ENCODE assay signal across 8 cellular contexts in genomic region chr5:138213161-138214029, GRCh38. TPM values are rescaled to one million over a fixed set of nuclear protein-coding genes. Genes with fewer than 3 reads are reported as not detected.
A peak's percentile ranks its signal among the peaks of the same experiment; 100 is the strongest.
DNase-seq lines count a peak whose midpoint lies in the region; ATAC-seq lines count a peak whose summit lies in the region.

Gene CDC23, minus strand, starts transcription at chr5:138213323. Its CDS starts 11 bp downstream, at chr5:138213312.

- H3K9me3 Mint-ChIP-seq in dendritic cell treated with granulocyte-macrophage colony-stimulating factor and Interleukin-4, amounts not matched to agents 40 ng/mL and 50 ng/mL, for 4 days: no peaks in the 10 kb centered on the region

- intact Hi-C loops in dendritic cell treated with granulocyte-macrophage colony-stimulating factor and Interleukin-4, amounts not matched to agents 40 ng/mL and 50 ng/mL, for 4 days (cut with micrococcal nuclease): loop anchor here (1.0 kb wide), 1 partner anchor 35 kb away; the partner anchor contains the start of gene BRD8

- DNase-seq in C1 segment of cervical spinal cord (lab: John Stamatoyannopoulos, UW): peak; percentile 35 to 93 (median 86)
- peak; percentile 98 for DNase-seq in NCI-H748 treated with DMSO at 0.1 percent for 48 hours (lab: John Stamatoyannopoulos, UW)
- peak; percentile 71 to 93 for DNase-seq in activated CD4-positive, alpha-beta T cell treated with anti-CD3 and anti-CD28 coated beads, Interleukin-2, amount 50 U/mL, for 24 hours (ENCODE audit: low read depth in 1 of 2, low spot score in 1 of 2)
- peak; percentile 91 for DNase-seq in left lobe of liver (ENCODE audit: low spot score)
- DNase-seq in stimulated activated CD4-positive, alpha-beta T cell treated with anti-CD3 and anti-CD28 coated beads, Interleukin-2, amount 100 ng/mL, for 4 hours (ENCODE audit: low read depth): peak; percentile 86

- peak within 1 kb of the TSS; percentile 92 for H3K27ac Mint-ChIP-seq in dendritic cell treated with granulocyte-macrophage colony-stimulating factor and Interleukin-4, amounts not matched to agents 40 ng/mL and 50 ng/mL, for 4 days

- H3K27me3 Mint-ChIP-seq in dendritic cell treated with granulocyte-macrophage colony-stimulating factor and Interleukin-4, amounts not matched to agents 40 ng/mL and 50 ng/mL, for 4 days: no peaks in the 10 kb centered on the region

- peaks cover 17% of the 10 kb centered on the region for H3K4me1 Mint-ChIP-seq in dendritic cell treated with granulocyte-macrophage colony-stimulating factor and Interleukin-4, amounts not matched to agents 40 ng/mL and 50 ng/mL, for 4 days (ENCODE audit: low read depth)

- peaks cover 25% of the 10 kb centered on the region for H3K36me3 Mint-ChIP-seq in dendritic cell treated with granulocyte-macrophage colony-stimulating factor and Interleukin-4, amounts not matched to agents 40 ng/mL and 50 ng/mL, for 4 days (ENCODE audit: low read depth)

- ATAC-seq in GM19372 (IDR thresholded peaks at IDR 0.05; ENCODE audit: low read depth, unreplicated experiment) (peak; percentile 99), HG03558 (IDR thresholded peaks at IDR 0.05; ENCODE audit: extremely low read depth, unreplicated experiment) (peak; percentile 87), left lobe of liver (peak; percentile 99)

- H3K4me3 Mint-ChIP-seq in dendritic cell treated with granulocyte-macrophage colony-stimulating factor and Interleukin-4, amounts not matched to agents 40 ng/mL and 50 ng/mL, for 4 days: peak within 1 kb of the TSS; percentile 99

RNA-seq across cellular contexts. Expression of gene CDC23, which starts in this region (rescaled TPM):
- 12.1 TPM for total RNA-seq in left lobe of liver

Comparison
In these comparisons a context has a peak if more than half of its experiments do, and no peak if none do; other contexts are left out.
1. Peak in every context shown above with its lines: DNase-seq and ATAC-seq.